Comparison of ENCODE assay signal across 1 cellular context in the genomic region with DNA sequence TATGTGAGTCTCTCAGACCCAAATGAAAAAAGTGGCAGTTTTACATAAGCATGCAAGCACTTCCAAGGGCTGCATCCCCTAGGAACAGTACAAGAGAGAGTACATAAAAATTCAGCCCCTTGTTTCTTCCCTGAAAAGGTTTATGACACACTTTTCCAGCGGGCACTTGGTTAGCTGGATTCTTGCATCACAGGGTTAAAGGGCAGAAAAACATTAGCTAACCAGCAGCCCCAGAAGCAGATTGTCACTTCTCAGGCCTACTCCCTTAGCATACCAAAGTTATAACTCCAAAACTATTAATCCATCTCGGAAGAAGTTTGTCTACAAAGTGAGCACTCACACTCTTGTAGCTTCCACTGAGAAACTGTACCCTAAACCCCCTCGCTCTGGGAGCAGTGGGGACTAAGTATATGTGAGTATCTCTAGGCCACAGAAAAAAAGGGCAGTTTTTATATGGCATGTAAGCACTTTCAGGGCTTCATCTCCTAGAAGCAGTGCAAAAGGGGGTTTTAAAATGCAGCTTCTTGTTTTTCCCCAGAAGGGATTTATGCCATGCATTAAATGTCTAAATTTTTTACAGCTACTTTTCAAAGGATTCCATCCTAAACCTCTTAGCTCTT.
TF ChIP-seq lines count a peak whose summit lies in the region.

No MANE protein-coding gene starts in this region.

TF ChIP-seq in HepG2, 621 proteins besides CTCF, POLR2A, EP300 and RAD21 (continued from another document):
- TF ChIP-seq, protein P1, sequence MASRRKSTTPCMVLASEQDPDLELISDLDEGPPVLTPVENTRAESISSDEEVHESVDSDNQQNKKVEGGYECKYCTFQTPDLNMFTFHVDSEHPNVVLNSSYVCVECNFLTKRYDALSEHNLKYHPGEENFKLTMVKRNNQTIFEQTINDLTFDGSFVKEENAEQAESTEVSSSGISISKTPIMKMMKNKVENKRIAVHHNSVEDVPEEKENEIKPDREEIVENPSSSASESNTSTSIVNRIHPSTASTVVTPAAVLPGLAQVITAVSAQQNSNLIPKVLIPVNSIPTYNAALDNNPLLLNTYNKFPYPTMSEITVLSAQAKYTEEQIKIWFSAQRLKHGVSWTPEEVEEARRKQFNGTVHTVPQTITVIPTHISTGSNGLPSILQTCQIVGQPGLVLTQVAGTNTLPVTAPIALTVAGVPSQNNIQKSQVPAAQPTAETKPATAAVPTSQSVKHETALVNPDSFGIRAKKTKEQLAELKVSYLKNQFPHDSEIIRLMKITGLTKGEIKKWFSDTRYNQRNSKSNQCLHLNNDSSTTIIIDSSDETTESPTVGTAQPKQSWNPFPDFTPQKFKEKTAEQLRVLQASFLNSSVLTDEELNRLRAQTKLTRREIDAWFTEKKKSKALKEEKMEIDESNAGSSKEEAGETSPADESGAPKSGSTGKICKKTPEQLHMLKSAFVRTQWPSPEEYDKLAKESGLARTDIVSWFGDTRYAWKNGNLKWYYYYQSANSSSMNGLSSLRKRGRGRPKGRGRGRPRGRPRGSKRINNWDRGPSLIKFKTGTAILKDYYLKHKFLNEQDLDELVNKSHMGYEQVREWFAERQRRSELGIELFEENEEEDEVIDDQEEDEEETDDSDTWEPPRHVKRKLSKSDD (CRISPR knock-in tag; IDR thresholded peaks at IDR 0.05; ENCODE audit: low read depth): no peak
